Comparison of ENCODE assay signal across 11 cellular contexts in genomic region chrX:71107762-71108360, GRCh38. TPM values are rescaled to one million over a fixed set of nuclear protein-coding genes. Genes with fewer than 3 reads are reported as not detected.
DNase-seq lines count a peak whose midpoint lies in the region; ATAC-seq and TF ChIP-seq lines count a peak whose summit lies in the region.
"Had no signal": no experiment of that assay in that cellular context is flagged by ENCODE, and none has a peak within 500 bp of the region (broad histone marks: within the 10 kb centered on the region; RNA-seq: fewer than 3 reads in every experiment).

No MANE protein-coding gene starts in this region.

- ATAC-seq in stimulated activated memory B cell treated with anti-CD40 and anti-IgM and Interleukin-4, amounts not matched to agents 10 μg/mL and 1 μg/mL and 100 μg/mL, for 72 hours = no peak
- no peak for ATAC-seq in HG02870 (IDR thresholded peaks at IDR 0.05; ENCODE audit: unreplicated experiment)
- ATAC-seq in HG03571 (IDR thresholded peaks at IDR 0.05; ENCODE audit: unreplicated experiment) = no peak

- H3K27me3 Mint-ChIP-seq in chondrocyte (ENCODE audit: low read depth) = no peaks in the 10 kb centered on the region
- no peaks in the 10 kb centered on the region for H3K27me3 Mint-ChIP-seq in stimulated activated memory B cell treated with anti-CD40 and anti-IgM and Interleukin-4, amounts not matched to agents 10 μg/mL and 1 μg/mL and 100 μg/mL, for 72 hours

- H3K4me1 Mint-ChIP-seq in chondrocyte (ENCODE audit: low read depth) = peaks cover 6% of the 10 kb centered on the region
- H3K4me1 Mint-ChIP-seq in stimulated activated memory B cell treated with anti-CD40 and anti-IgM and Interleukin-4, amounts not matched to agents 10 μg/mL and 1 μg/mL and 100 μg/mL, for 72 hours = peaks cover 86% of the 10 kb centered on the region

- no peak overlapping the region for H3K4me3 Mint-ChIP-seq in chondrocyte (ENCODE audit: unreplicated experiment)
- H3K4me3 Mint-ChIP-seq in stimulated activated memory B cell treated with anti-CD40 and anti-IgM and Interleukin-4, amounts not matched to agents 10 μg/mL and 1 μg/mL and 100 μg/mL, for 72 hours = peak overlapping the region; percentile 98

- no peaks in the 10 kb centered on the region for H3K36me3 Mint-ChIP-seq in chondrocyte (ENCODE audit: low read depth)
- peaks cover 58% of the 10 kb centered on the region for H3K36me3 Mint-ChIP-seq in stimulated activated memory B cell treated with anti-CD40 and anti-IgM and Interleukin-4, amounts not matched to agents 10 μg/mL and 1 μg/mL and 100 μg/mL, for 72 hours

- peak overlapping the region; percentile 22 for H3K27ac Mint-ChIP-seq in chondrocyte (ENCODE audit: unreplicated experiment)
- peak overlapping the region; percentile 94 for H3K27ac Mint-ChIP-seq in stimulated activated memory B cell treated with anti-CD40 and anti-IgM and Interleukin-4, amounts not matched to agents 10 μg/mL and 1 μg/mL and 100 μg/mL, for 72 hours

- no peak for TF ChIP-seq CTCF in chondrocyte (IDR thresholded peaks at IDR 0.05)

- H3K9me3 Mint-ChIP-seq in chondrocyte (ENCODE audit: low read depth) = no peaks in the 10 kb centered on the region
- no peaks in the 10 kb centered on the region for H3K9me3 Mint-ChIP-seq in stimulated activated memory B cell treated with anti-CD40 and anti-IgM and Interleukin-4, amounts not matched to agents 10 μg/mL and 1 μg/mL and 100 μg/mL, for 72 hours

- peak; percentile 65 for DNase-seq in activated CD8-positive, alpha-beta memory T cell treated with anti-CD3 and anti-CD28 coated beads for 24 hours
- no peak for DNase-seq in activated CD8-positive, alpha-beta memory T cell treated with anti-CD3 and anti-CD28 coated beads, Interleukin-2, amount 50 U/mL, for 48 hours
- DNase-seq in T-helper 22 cell (ENCODE audit: low read depth) (peak; percentile 32), chondrocyte (ENCODE audit: low spot score) (no peak), middle frontal gyrus (ENCODE audit: extremely low spot score, low spot score) (no peak)
- DNase-seq: NCI-H1417 treated with DMSO at 0.1 percent for 48 hours, RPMI8226 had no signal

RNA-seq across cellular contexts. Expression of gene CXorf65, which starts 1.3 kb away (rescaled TPM):
- not detected in 3 replicates for total RNA-seq in chondrocyte
- total RNA-seq: right atrium auricular region had no signal

RNA-seq across cellular contexts. Expression of gene IL2RG, which starts 3.5 kb away (rescaled TPM):
- total RNA-seq in chondrocyte = not detected in 3 replicates

RNA-seq across cellular contexts. Expression of gene MED12, which starts 10.5 kb away (rescaled TPM):
- 32.8 to 39.8 TPM (median 33.4 TPM) in 3 replicates for total RNA-seq in chondrocyte

RNA-seq across cellular contexts. Expression of gene FOXO4, which starts 12.2 kb away (rescaled TPM):
- total RNA-seq in chondrocyte = 7.9 to 9.3 TPM (median 8.2 TPM) in 3 replicates

RNA-seq across cellular contexts. Expression of gene NLGN3, which starts 36.8 kb away (rescaled TPM):
- 0.52 to 1.1 TPM (median 0.87 TPM) in 3 replicates for total RNA-seq in chondrocyte

Comparison
In these comparisons a context has a peak if more than half of its experiments do, and no peak if none do; other contexts are left out.
1. DNase-seq: peak in activated CD8-positive, alpha-beta memory T cell treated with anti-CD3 and anti-CD28 coated beads for 24 hours (single experiment) and T-helper 22 cell (single experiment); none in activated CD8-positive, alpha-beta memory T cell treated with anti-CD3 and anti-CD28 coated beads, Interleukin-2, amount 50 U/mL, for 48 hours (single experiment), chondrocyte (single experiment) and middle frontal gyrus (single experiment).